16 cellular contexts compared by ENCODE assay signal in the genomic region with DNA sequence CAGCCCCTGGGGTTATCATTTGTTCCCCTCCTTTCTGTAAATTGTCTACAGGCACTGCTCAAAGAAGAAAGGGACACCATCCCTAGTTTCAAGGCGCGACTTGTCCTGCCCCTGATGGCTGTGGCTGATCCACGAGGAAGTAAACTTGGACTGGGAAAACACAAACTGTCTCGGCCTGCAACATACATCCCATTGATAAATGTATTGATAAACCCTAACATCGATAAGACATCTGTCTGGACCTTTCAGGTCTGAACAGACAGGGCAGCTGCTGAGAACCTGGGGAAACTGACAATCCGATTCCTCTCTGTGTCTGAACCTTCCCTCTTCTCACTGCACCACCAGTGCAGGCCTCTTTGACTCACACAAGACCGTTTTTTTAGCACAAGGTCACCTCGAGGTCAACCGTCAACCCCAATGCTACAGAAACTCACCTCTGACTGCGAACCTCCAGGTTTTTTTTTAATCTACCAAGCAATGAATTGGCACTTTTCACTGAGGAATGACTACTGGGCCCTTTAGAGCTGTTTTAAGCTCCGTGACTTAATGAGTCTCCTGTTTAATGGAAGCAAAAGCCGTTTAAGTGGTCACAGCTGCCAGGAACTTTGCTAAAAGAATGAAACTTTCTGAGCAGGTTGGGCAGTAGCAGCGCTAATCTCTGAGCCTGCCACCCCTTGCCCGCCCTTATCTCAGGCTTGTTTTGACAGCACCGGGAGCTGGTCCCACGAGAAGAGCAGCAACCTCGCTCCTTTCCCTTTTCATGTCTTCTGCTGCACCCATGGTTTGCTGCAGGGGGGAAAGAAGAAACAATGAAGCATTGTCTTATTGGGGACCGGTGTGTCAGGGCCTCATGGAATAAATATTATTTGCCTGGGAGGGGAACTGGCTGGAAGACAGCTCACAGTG.
A peak's percentile ranks its signal among the peaks of the same experiment; 100 is the strongest.
DNase-seq lines count a peak whose midpoint lies in the region; ATAC-seq and TF ChIP-seq lines count a peak whose summit lies in the region.
"Had no signal": no experiment of that assay in that cellular context is flagged by ENCODE, and none has a peak within 500 bp of the region (broad histone marks: within the 10 kb centered on the region; RNA-seq: fewer than 3 reads in every experiment).

No MANE protein-coding gene starts in this region.

- DNase-seq in NCI-H1048 (lab: John Stamatoyannopoulos, UW) (peak; percentile 51), prostate gland (ENCODE audit: low spot score) (peak; percentile 33), ureter (ENCODE audit: low spot score) (no peak), activated T-cell treated with anti-CD3 and anti-CD28 coated beads for 4 hours (no peak)
- DNase-seq: activated naive CD4-positive, alpha-beta T cell treated with Interleukin-2 at 50 U/mL for 16 hours; caudate nucleus; CD4-positive, alpha-beta T cell; glutamatergic neuron; KBM-7; NCI-H2029 treated with DMSO at 0.1 percent for 48 hours had no signal

- peaks cover 6% of the 10 kb centered on the region for H3K27me3 Mint-ChIP-seq in brain
- H3K27me3 Mint-ChIP-seq: stimulated activated memory B cell treated with anti-CD40 and anti-IgM and Interleukin-4, amounts not matched to agents 10 μg/mL and 1 μg/mL and 100 μg/mL, for 72 hours had no signal

- H3K36me3 ChIP-seq in HEK293 (ENCODE audit: control insufficient read depth in 2 of 2, insufficient read depth in 1 of 2, low read length in 2 of 2) (no peaks in the 10 kb centered on the region), prostate gland (no peaks in the 10 kb centered on the region)

- POLR2A ChIA-PET in HEK293 (lab: Yijun Ruan, JAX), result no interaction called here

- H3K4me3 Mint-ChIP-seq in brain, result peak overlapping the region in 1 of 5 experiments; percentile 52
- H3K4me3 Mint-ChIP-seq: CD4-positive, alpha-beta T cell; stimulated activated memory B cell treated with anti-CD40 and anti-IgM and Interleukin-4, amounts not matched to agents 10 μg/mL and 1 μg/mL and 100 μg/mL, for 72 hours had no signal

- peaks cover 13% of the 10 kb centered on the region for H3K4me1 Mint-ChIP-seq in brain
- H3K4me1 Mint-ChIP-seq: stimulated activated memory B cell treated with anti-CD40 and anti-IgM and Interleukin-4, amounts not matched to agents 10 μg/mL and 1 μg/mL and 100 μg/mL, for 72 hours had no signal

- ATAC-seq in HG02981 (IDR thresholded peaks at IDR 0.05; ENCODE audit: unreplicated experiment), result no peak
- ATAC-seq: right cardiac atrium; stimulated activated memory B cell treated with anti-CD40 and anti-IgM and Interleukin-4, amounts not matched to agents 10 μg/mL and 1 μg/mL and 100 μg/mL, for 72 hours had no signal

- H3K9me3 ChIP-seq in HEK293 (ENCODE audit: control insufficient read depth, insufficient read depth, low read depth, low read length), result no peaks in the 10 kb centered on the region
- no peaks in the 10 kb centered on the region for H3K9me3 ChIP-seq in prostate gland

- TF ChIP-seq CTCF in HEK293 (tag by site-specific recombination; IDR thresholded peaks at IDR 0.05) (no peak), brain (conservative IDR thresholded peaks at IDR 0.05) (no peak), prostate gland (IDR thresholded peaks at IDR 0.05) (no peak)

- H3K27ac ChIP-seq in HEK293 (ENCODE audit: extremely low read depth, low read depth, low read length), result peak overlapping the region; percentile 34; the same call in 1 of the 2 replicates
- no peak overlapping the region for H3K27ac ChIP-seq in prostate gland
- H3K27ac ChIP-seq: VCaP had no signal

- 0 out of 2 replicates have a peak, but pooled peaks cover 3% of the 10 kb centered on the region for H3K4me1 ChIP-seq in HEK293 (ENCODE audit: control insufficient read depth, insufficient read depth, low read length)
- no peaks in the 10 kb centered on the region for H3K4me1 ChIP-seq in prostate gland (replicated peaks)

- no peak for TF ChIP-seq POLR2A in prostate gland (IDR thresholded peaks at IDR 0.05)

- H3K27me3 ChIP-seq in prostate gland (replicated peaks; ENCODE audit: insufficient read depth), result no peaks in the 10 kb centered on the region

- CTCF ChIA-PET in HEK293 (lab: Yijun Ruan, JAX), result interaction anchor here (0.6 to 1.6 kb wide), 4 partner anchors 12 to 246 kb away, joined by 3 to 4 read pairs (median 4); no protein-coding TSS in a partner anchor

- H3K4me3 ChIP-seq in HEK293 (ENCODE audit: low read depth, low read length) (no peak overlapping the region), prostate gland (no peak overlapping the region)

- 45% methylated on average over 18 of the region's 18 CpGs for WGBS in prostate gland

- no peaks in the 10 kb centered on the region for H3K9me3 Mint-ChIP-seq in brain
- H3K9me3 Mint-ChIP-seq: CD4-positive, alpha-beta T cell; stimulated activated memory B cell treated with anti-CD40 and anti-IgM and Interleukin-4, amounts not matched to agents 10 μg/mL and 1 μg/mL and 100 μg/mL, for 72 hours had no signal

- intact Hi-C loops in prostate gland (cut with DNase I), result no loop called here

- no peaks in the 10 kb centered on the region for H3K36me3 Mint-ChIP-seq in brain
- H3K36me3 Mint-ChIP-seq: stimulated activated memory B cell treated with anti-CD40 and anti-IgM and Interleukin-4, amounts not matched to agents 10 μg/mL and 1 μg/mL and 100 μg/mL, for 72 hours had no signal

- H3K27ac Mint-ChIP-seq in brain, result peak overlapping the region in 3 of 5 experiments; percentile 2 to 83 (median 9)
- H3K27ac Mint-ChIP-seq: CD4-positive, alpha-beta T cell; stimulated activated memory B cell treated with anti-CD40 and anti-IgM and Interleukin-4, amounts not matched to agents 10 μg/mL and 1 μg/mL and 100 μg/mL, for 72 hours had no signal

TF ChIP-seq in HEK293, 187 proteins besides CTCF, POLR2A, EP300 and RAD21:
- TF ChIP-seq ZBTB20 (tag by site-specific recombination; IDR thresholded peaks at IDR 0.05), result no peak
- TF ChIP-seq OSR2 (tag by site-specific recombination; IDR thresholded peaks at IDR 0.05), result peak; percentile 40; the same call in 1 of the 2 replicates
- peak; percentile 81 for TF ChIP-seq ZNF677 (tag by site-specific recombination; IDR thresholded peaks at IDR 0.05)
- peak; percentile 87 for TF ChIP-seq FEZF1 (tag by site-specific recombination; IDR thresholded peaks at IDR 0.05)
- TF ChIP-seq ZFHX2 (tag by site-specific recombination; conservative IDR thresholded peaks at IDR 0.05), result 0 out of 2 replicates have a peak, but pooled peaks have one; percentile 26

Comparison
In these comparisons a context has a peak if more than half of its experiments do, and no peak if none do; other contexts are left out.
1. DNase-seq: peak in NCI-H1048 (single experiment) and prostate gland (single experiment); none in ureter (single experiment) and activated T-cell treated with anti-CD3 and anti-CD28 coated beads for 4 hours (single experiment).